Comparison of ENCODE assay signal across 21 cellular contexts in genomic region chr4:170399894-170400293, GRCh38.
DNase-seq lines count a peak whose midpoint lies in the region; FAIRE-seq and TF ChIP-seq lines count a peak whose summit lies in the region.
"Had no signal": no experiment of that assay in that cellular context is flagged by ENCODE, and none has a peak within 500 bp of the region (broad histone marks: within the 10 kb centered on the region; RNA-seq: fewer than 3 reads in every experiment).

No MANE protein-coding gene starts in this region.

- H4K20me1 ChIP-seq in GM23248 (ENCODE audit: insufficient read depth) (no peaks in the 10 kb centered on the region), SK-N-SH (ENCODE audit: insufficient read depth) (no peaks in the 10 kb centered on the region), smooth muscle cell (ENCODE audit: low read depth) (no peaks in the 10 kb centered on the region)
- H4K20me1 ChIP-seq: BLaER1 treated with 17β-estradiol and CSF1 and Interleukin-3, amounts not matched to agents 10 nM and 100 nM had no signal

- H3K4me1 ChIP-seq in GM23248 (ENCODE audit: insufficient read depth) = peaks cover 19% of the 10 kb centered on the region; the same call in 1 of the 2 replicates
- H3K4me1 ChIP-seq in SK-N-SH (ENCODE audit: control insufficient read depth in 1 of 2, insufficient read depth in 2 of 2, low read depth in 1 of 2, low read length in 1 of 2) = peaks cover 0 to 18% of the 10 kb centered on the region in 2 experiments; a peak in 2 of 4 replicates
- H3K4me1 ChIP-seq in smooth muscle cell (ENCODE audit: low read depth) = peaks cover 5% of the 10 kb centered on the region
- H3K4me1 ChIP-seq: A549; BLaER1 treated with 17β-estradiol and CSF1 and Interleukin-3, amounts not matched to agents 10 nM and 100 nM had no signal

- H3K4me3 ChIP-seq in GM23248 (no peak overlapping the region), SK-N-SH (ENCODE audit: low read depth in 2 of 2, low read length in 1 of 2) (no peak overlapping the region), smooth muscle cell (no peak overlapping the region)
- H3K4me3 ChIP-seq: A549; BLaER1 treated with 17β-estradiol and CSF1 and Interleukin-3, amounts not matched to agents 10 nM and 100 nM; MG63 had no signal

- DNase-seq in GM23248 (no peak), SK-N-SH (no peak), kidney glomerular epithelial cell (lab: John Stamatoyannopoulos, UW) (peak; percentile 73), smooth muscle cell (lab: John Stamatoyannopoulos, UW; ENCODE audit: unreplicated experiment) (no peak), NCI-H226 (no peak), GDM1 (lab: John Stamatoyannopoulos, UW) (no peak), D721Med (ENCODE audit: insufficient read length, low spot score) (no peak)
- DNase-seq: CD8-positive, alpha-beta T cell; DMS79; H9; Karpas-422; MG63; NCI-H1048; NCI-H1436 treated with DMSO at 0.1 percent for 48 hours; NCI-H2029; NCI-H2171; NCI-H446; SIG-M5 had no signal

- H3K27ac ChIP-seq in GM23248 (no peak overlapping the region), SK-N-SH (ENCODE audit: low read depth in 2 of 2, low read length in 1 of 2) (peak overlapping the region in 1 of 2 experiments; percentile 6; a peak in 1 of 4 replicates), smooth muscle cell (ENCODE audit: low read depth) (peak overlapping the region; percentile 29)
- H3K27ac ChIP-seq: A549; BLaER1 treated with 17β-estradiol and CSF1 and Interleukin-3, amounts not matched to agents 10 nM and 100 nM; RWPE1 had no signal

- POLR2A ChIA-PET in SK-N-SH (lab: Yijun Ruan, JAX) = no interaction called here

- H2AFZ ChIP-seq in GM23248 (peak overlapping the region; percentile 38; the same call in 1 of the 2 replicates), SK-N-SH (ENCODE audit: low read depth) (peak overlapping the region; percentile 47; the same call in 1 of the 2 replicates), smooth muscle cell (ENCODE audit: low read depth) (peak overlapping the region; percentile 67)

- in situ Hi-C loops in GM23248 (cut with MboI) = no loop called here

- no peak for TF ChIP-seq EP300 in SK-N-SH (IDR thresholded peaks at IDR 0.05; ENCODE audit: borderline replicate concordance in 1 of 2, low read depth in 1 of 2, low read length in 1 of 2)

- 26 to 29% methylated on average over 2 of the region's 2 CpGs for WGBS in GM23248 (ENCODE audit: low coverage in 1 of 2, low lambda C conversion rate in 2 of 2, missing lambda C conversion rate in 2 of 2), 2 experiments
- 30% methylated on average over 2 of the region's 2 CpGs for WGBS in SK-N-SH (ENCODE audit: low lambda C conversion rate)
- 27% methylated on average over 2 of the region's 2 CpGs for WGBS in smooth muscle cell (ENCODE audit: low lambda C conversion rate)

- CTCF ChIA-PET in SK-N-SH (lab: Yijun Ruan, JAX) = interaction anchor here (1.4 kb wide), 1 partner anchor 25 kb away, joined by 3 read pairs; no protein-coding TSS in a partner anchor

- no peak for FAIRE-seq in D721Med (lab: Jason Lieb, UNC)
- FAIRE-seq: A549 had no signal

- H3K9ac ChIP-seq in GM23248 = no peak overlapping the region
- no peak overlapping the region for H3K9ac ChIP-seq in SK-N-SH
- H3K9ac ChIP-seq in smooth muscle cell (ENCODE audit: low read depth) = no peak overlapping the region
- H3K9ac ChIP-seq: BLaER1 treated with 17β-estradiol and CSF1 and Interleukin-3, amounts not matched to agents 10 nM and 100 nM had no signal

- no peaks in the 10 kb centered on the region for H3K27me3 ChIP-seq in GM23248 (replicated peaks; ENCODE audit: insufficient read depth)
- no peaks in the 10 kb centered on the region for H3K27me3 ChIP-seq in SK-N-SH (ENCODE audit: insufficient read depth)
- no peaks in the 10 kb centered on the region for H3K27me3 ChIP-seq in smooth muscle cell (ENCODE audit: low read depth)
- H3K27me3 ChIP-seq: BLaER1 treated with 17β-estradiol and CSF1 and Interleukin-3, amounts not matched to agents 10 nM and 100 nM; MG63 had no signal

- H3K4me2 ChIP-seq in GM23248 (ENCODE audit: unreplicated experiment) (no peak overlapping the region), SK-N-SH (no peak overlapping the region), smooth muscle cell (peak overlapping the region; percentile 50)
- H3K4me2 ChIP-seq: A549; BLaER1 treated with 17β-estradiol and CSF1 and Interleukin-3, amounts not matched to agents 10 nM and 100 nM had no signal

- TF ChIP-seq RAD21 in SK-N-SH (IDR thresholded peaks at IDR 0.05; ENCODE audit: low read length) = no peak

- no peaks in the 10 kb centered on the region for H3K9me3 ChIP-seq in GM23248 (ENCODE audit: low read depth)
- no peaks in the 10 kb centered on the region for H3K9me3 ChIP-seq in SK-N-SH
- H3K9me3 ChIP-seq in smooth muscle cell (replicated peaks; ENCODE audit: low read depth) = no peaks in the 10 kb centered on the region
- H3K9me3 ChIP-seq: A549; BLaER1 treated with 17β-estradiol and CSF1 and Interleukin-3, amounts not matched to agents 10 nM and 100 nM; MG63 had no signal

- H3K9me2 ChIP-seq in GM23248 (ENCODE audit: insufficient read depth) (no peaks in the 10 kb centered on the region), SK-N-SH (no peaks in the 10 kb centered on the region)

- H3K36me3 ChIP-seq in GM23248 (ENCODE audit: low read depth) (no peaks in the 10 kb centered on the region), SK-N-SH (replicated peaks in 1 of 2; ENCODE audit: control insufficient read depth in 1 of 2, insufficient read depth in 2 of 2, low read length in 1 of 2) (no peaks in the 10 kb centered on the region), smooth muscle cell (ENCODE audit: low read depth) (no peaks in the 10 kb centered on the region)
- H3K36me3 ChIP-seq: BLaER1 treated with 17β-estradiol and CSF1 and Interleukin-3, amounts not matched to agents 10 nM and 100 nM; MG63 had no signal

- no peak for TF ChIP-seq CTCF in SK-N-SH (IDR thresholded peaks at IDR 0.05)
- TF ChIP-seq CTCF in smooth muscle cell (IDR thresholded peaks at IDR 0.05; ENCODE audit: borderline replicate concordance, insufficient read depth, poor library complexity, severe bottlenecking) = no peak
- TF ChIP-seq CTCF in D721Med (IDR thresholded peaks at IDR 0.05; ENCODE audit: insufficient read depth, missing control alignments) = no peak

- H3K79me2 ChIP-seq in GM23248 (ENCODE audit: insufficient read depth) (no peaks in the 10 kb centered on the region), SK-N-SH (ENCODE audit: insufficient read depth) (no peaks in the 10 kb centered on the region), smooth muscle cell (ENCODE audit: low read depth) (no peaks in the 10 kb centered on the region)

- H3F3A ChIP-seq in GM23248 (ENCODE audit: insufficient read depth) (no peaks in the 10 kb centered on the region), SK-N-SH (replicated peaks; ENCODE audit: insufficient read depth) (peaks cover 5% of the 10 kb centered on the region), smooth muscle cell (ENCODE audit: low read depth) (no peaks in the 10 kb centered on the region)

TF ChIP-seq in SK-N-SH, 30 proteins besides CTCF, POLR2A, EP300 and RAD21:
- TF ChIP-seq GATA2 (CRISPR knock-in tag; IDR thresholded peaks at IDR 0.05) = no peak
- 0 out of 2 replicates have a peak, but pooled peaks have one; percentile 16 for TF ChIP-seq FOSL2 (IDR thresholded peaks at IDR 0.05; ENCODE audit: borderline replicate concordance, low read depth)
